In genomic region chr4:53651142-53651720, GRCh38 we compare ENCODE assay signal across 18 cellular contexts. TPM values are rescaled to one million over a fixed set of nuclear protein-coding genes. Genes with fewer than 3 reads are reported as not detected.
DNase-seq lines count a peak whose midpoint lies in the region; TF ChIP-seq lines count a peak whose summit lies in the region.
"Had no signal": no experiment of that assay in that cellular context is flagged by ENCODE, and none has a peak within 500 bp of the region (broad histone marks: within the 10 kb centered on the region; RNA-seq: fewer than 3 reads in every experiment).

No MANE protein-coding gene starts in this region.

- H3K9me3 ChIP-seq in colonic mucosa: no peaks in the 10 kb centered on the region
- no peaks in the 10 kb centered on the region for H3K9me3 ChIP-seq in hepatocyte (ENCODE audit: low read depth)
- H3K9me3 ChIP-seq in ascending aorta: no peaks in the 10 kb centered on the region
- H3K9me3 ChIP-seq: tibial artery had no signal

- no peak overlapping the region for H3K4me3 Mint-ChIP-seq in Calu3 (ENCODE audit: low read depth, unreplicated experiment)
- H3K4me3 Mint-ChIP-seq: activated CD4-positive, alpha-beta memory T cell treated with anti-CD3 and anti-CD28 coated beads, Interleukin-2, amount 10 ng/mL, durations not matched to agents 7 days and 5 days; naive B cell had no signal

- H3K79me2 ChIP-seq in hepatocyte: no peaks in the 10 kb centered on the region

- BruUV-seq in Calu3 (replicated peaks; lab: Mats Ljungman, UMichigan): no TSS peak

- CTCF ChIA-PET in Calu3 (lab: Charles Lee): interaction anchor here (0.7 kb wide), 2 partner anchors 24 to 60 kb away, joined by 3 read pairs; partner anchors contain the start of gene LNX1

- no peak overlapping the region for H3K4me2 ChIP-seq in hepatocyte

- no peak for TF ChIP-seq CTCF in Calu3 (IDR thresholded peaks at IDR 0.05; ENCODE audit: unreplicated experiment)
- TF ChIP-seq CTCF in colonic mucosa (IDR thresholded peaks at IDR 0.05): no peak
- TF ChIP-seq CTCF in hepatocyte (IDR thresholded peaks at IDR 0.05; ENCODE audit: poor library complexity): no peak
- TF ChIP-seq CTCF in retinal pigment epithelial cell (conservative IDR thresholded peaks at IDR 0.05; ENCODE audit: low read depth, low read length): no peak
- no peak for TF ChIP-seq CTCF in ascending aorta (IDR thresholded peaks at IDR 0.05)

- no peaks in the 10 kb centered on the region for H3K27me3 Mint-ChIP-seq in Calu3 (ENCODE audit: unreplicated experiment)
- H3K27me3 Mint-ChIP-seq: progenitor cell of endocrine pancreas had no signal

- H3K4me3 ChIP-seq in colonic mucosa: no peak overlapping the region
- no peak overlapping the region for H3K4me3 ChIP-seq in hepatocyte
- H3K4me3 ChIP-seq in retinal pigment epithelial cell (ENCODE audit: low read length): no peak overlapping the region
- H3K4me3 ChIP-seq in ascending aorta: no peak overlapping the region
- H3K4me3 ChIP-seq: tibial artery had no signal

- H3K27ac Mint-ChIP-seq in Calu3 (ENCODE audit: unreplicated experiment): no peak overlapping the region
- H3K27ac Mint-ChIP-seq: activated CD4-positive, alpha-beta memory T cell treated with anti-CD3 and anti-CD28 coated beads, Interleukin-2, amount 10 ng/mL, durations not matched to agents 7 days and 5 days; activated T-helper 2 cell treated with anti-CD3 and anti-CD28 coated beads, Interferon-gamma antibody, Interleukin-2, Interleukin-4, amounts not matched to agents 10 μg/mL and 5 μg/mL and 100 μg/mL, durations not matched to agents 14 hours and 24 hours and 36 hours had no signal

- H3K27ac ChIP-seq in colonic mucosa: no peak overlapping the region
- peak overlapping the region; percentile 31 for H3K27ac ChIP-seq in hepatocyte
- H3K27ac ChIP-seq in ascending aorta: no peak overlapping the region
- H3K27ac ChIP-seq: tibial artery had no signal

- H3K9me2 ChIP-seq in hepatocyte (replicated peaks; ENCODE audit: insufficient read depth): no peaks in the 10 kb centered on the region

- peaks cover 38% of the 10 kb centered on the region for H3K4me1 Mint-ChIP-seq in Calu3 (ENCODE audit: low read depth, unreplicated experiment)
- H3K4me1 Mint-ChIP-seq: activated CD4-positive, alpha-beta memory T cell treated with anti-CD3 and anti-CD28 coated beads, Interleukin-2, amount 10 ng/mL, durations not matched to agents 7 days and 5 days; naive B cell had no signal

- DNase-seq in Calu3 (peak; percentile 48), colonic mucosa (peak; percentile 82), hepatocyte (ENCODE audit: low spot score) (peak; percentile 46), retinal pigment epithelial cell (ENCODE audit: low read depth) (peak; percentile 32), ascending aorta (ENCODE audit: low spot score in 2 of 2) (no peak), activated T-cell treated with anti-CD3 and anti-CD28 coated beads for 4 hours (no peak), HPDE6-E6E7 (ENCODE audit: extremely low spot score) (no peak), GM19240 (ENCODE audit: insufficient read length, low spot score) (no peak)
- DNase-seq: activated CD4-positive, alpha-beta memory T cell treated with anti-CD3 and anti-CD28 coated beads, Interleukin-2, amount 10 ng/mL, durations not matched to agents 7 days and 5 days; aorta; foreskin fibroblast; naive B cell; NCI-H2081 treated with DMSO at 0.1 percent for 48 hours; NCI-H526; OCI-M1; tibial artery had no signal

- H3K9me3 Mint-ChIP-seq in Calu3 (ENCODE audit: low read depth, unreplicated experiment): no peaks in the 10 kb centered on the region
- H3K9me3 Mint-ChIP-seq: activated CD4-positive, alpha-beta memory T cell treated with anti-CD3 and anti-CD28 coated beads, Interleukin-2, amount 10 ng/mL, durations not matched to agents 7 days and 5 days; activated T-helper 2 cell treated with anti-CD3 and anti-CD28 coated beads, Interferon-gamma antibody, Interleukin-2, Interleukin-4, amounts not matched to agents 10 μg/mL and 5 μg/mL and 100 μg/mL, durations not matched to agents 14 hours and 24 hours and 36 hours had no signal

- H3K9ac ChIP-seq in colonic mucosa (ENCODE audit: low read depth in 2 of 2, low read length in 2 of 2): no peak overlapping the region

- H3K4me1 ChIP-seq in colonic mucosa (peaks cover 9% of the 10 kb centered on the region), hepatocyte (ENCODE audit: insufficient read depth) (peaks cover 13% of the 10 kb centered on the region), ascending aorta (peaks cover 0 to 7% of the 10 kb centered on the region in 2 donors)

- no peak overlapping the region for H2AFZ ChIP-seq in hepatocyte

- intact Hi-C loops in Calu3 (cut with micrococcal nuclease; ENCODE audit: unreplicated experiment): loop anchor here (5.0 kb wide), 1 partner anchor 59 kb away; the partner anchor contains the start of gene LNX1
- intact Hi-C loops in colonic mucosa (cut with DNase I): no loop called here
- intact Hi-C loops in ascending aorta (cut with DNase I): loop anchor here (5.0 kb wide), 2 partner anchors 159 to 581 kb away; no protein-coding TSS in a partner anchor

- WGBS in hepatocyte (ENCODE audit: low lambda C conversion rate, missing lambda C conversion rate): 61% methylated on average over 8 of the region's 8 CpGs

- H3K36me3 Mint-ChIP-seq in Calu3 (ENCODE audit: insufficient read depth, unreplicated experiment): no peaks in the 10 kb centered on the region
- H3K36me3 Mint-ChIP-seq: naive B cell had no signal

- H3K36me3 ChIP-seq in colonic mucosa (no peaks in the 10 kb centered on the region), hepatocyte (replicated peaks; ENCODE audit: insufficient read depth, low read depth) (no peaks in the 10 kb centered on the region), ascending aorta (no peaks in the 10 kb centered on the region)
- H3K36me3 ChIP-seq: tibial artery had no signal

- no peaks in the 10 kb centered on the region for H4K20me1 ChIP-seq in hepatocyte (ENCODE audit: insufficient read depth, poor library complexity, severe bottlenecking)

- H3K27me3 ChIP-seq in colonic mucosa (no peaks in the 10 kb centered on the region), hepatocyte (no peaks in the 10 kb centered on the region), ascending aorta (no peaks in the 10 kb centered on the region)
- H3K27me3 ChIP-seq: tibial artery had no signal

RNA-seq across cellular contexts. Expression of gene LNX1, which starts 59.9 kb away (rescaled TPM):
- total RNA-seq in Calu3 (2022): 4.2 and 4.3 TPM in 2 replicates
- total RNA-seq in colonic mucosa: 10 to 100 TPM in 1 of 2 donors, 1 to 10 TPM in 1; 9.7 to 25.0 TPM
- total RNA-seq in hepatocyte: 16.7 and 20.8 TPM in 2 replicates
- 7.3 and 8.4 TPM in 2 replicates for polyA plus RNA-seq in hepatocyte
- total RNA-seq in ascending aorta: 4.0 TPM
- total RNA-seq: activated CD4-positive, alpha-beta memory T cell treated with anti-CD3 and anti-CD28 coated beads, Interleukin-2, amount 10 ng/mL, durations not matched to agents 7 days and 5 days; activated T-helper 2 cell treated with anti-CD3 and anti-CD28 coated beads, Interferon-gamma antibody, Interleukin-2, Interleukin-4, amounts not matched to agents 10 μg/mL and 5 μg/mL and 100 μg/mL, durations not matched to agents 14 hours and 24 hours and 36 hours had no signal

Comparison
In these comparisons a context has a peak if more than half of its experiments do, and no peak if none do; other contexts are left out.
1. DNase-seq: peak in Calu3 (single experiment), colonic mucosa (single experiment), hepatocyte (single experiment) and retinal pigment epithelial cell (single experiment); none in ascending aorta (0 of 2), activated T-cell treated with anti-CD3 and anti-CD28 coated beads for 4 hours (single experiment), HPDE6-E6E7 (single experiment) and GM19240 (single experiment).